8 cellular contexts compared by ENCODE assay signal in the genomic region with DNA sequence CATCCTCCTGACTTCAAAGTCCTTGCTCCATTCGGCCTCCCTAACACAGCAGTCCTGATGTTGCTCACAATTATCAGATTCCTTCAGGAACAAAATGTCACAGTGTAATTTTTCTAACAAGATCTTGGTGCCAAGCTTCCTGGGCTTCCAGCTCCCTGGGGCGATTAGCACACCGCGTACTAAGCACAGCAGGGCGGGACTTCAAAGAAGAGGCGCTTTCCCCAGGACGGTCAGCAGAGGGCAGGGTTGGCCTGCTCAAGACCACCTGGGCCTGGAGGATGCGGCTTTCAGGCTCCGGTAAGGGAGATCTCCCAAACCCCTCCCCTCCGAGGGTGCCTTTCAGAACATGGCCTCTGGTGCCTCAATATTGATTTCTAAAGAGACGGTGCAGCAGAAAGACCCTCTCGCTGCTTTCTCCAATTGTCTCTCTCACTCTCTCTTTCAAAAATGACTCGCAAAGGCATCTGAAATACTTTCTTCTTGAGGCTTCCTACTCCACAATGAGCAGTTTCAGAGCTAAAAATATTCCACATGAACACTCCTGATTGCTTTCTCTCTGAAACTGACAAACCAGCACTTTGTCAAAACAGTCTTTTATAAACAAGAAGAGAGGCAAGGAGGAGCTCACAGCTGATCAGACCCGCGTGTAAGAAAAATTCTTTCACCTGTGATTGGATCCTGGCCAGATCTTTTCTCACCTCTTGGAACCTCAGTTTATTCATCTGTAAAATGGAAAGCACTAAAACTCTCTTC.
A peak's percentile ranks its signal among the peaks of the same experiment; 100 is the strongest.
DNase-seq lines count a peak whose midpoint lies in the region; ATAC-seq lines count a peak whose summit lies in the region.

No MANE protein-coding gene starts in this region.

- ATAC-seq in GM19372 (IDR thresholded peaks at IDR 0.05; ENCODE audit: low read depth, unreplicated experiment) (peak; percentile 86), HG03354 (IDR thresholded peaks at IDR 0.05; ENCODE audit: poor library complexity, severe bottlenecking, unreplicated experiment) (peak; percentile 97)
- peak; percentile 79 for ATAC-seq in stimulated activated naive CD8-positive, alpha-beta T cell treated with anti-CD3 and anti-CD28 coated beads, Interleukin-15, Interleukin-2, amounts not matched to agents 100 U/mL and 50 U/mL, for 24 hours

- no peak overlapping the region for H3K27ac ChIP-seq in epithelial cell of prostate

- DNase-seq in Caki2 (ENCODE audit: low read depth) = peak; percentile 68
- peak; percentile 83 for DNase-seq in NCI-H2227 treated with DMSO at 0.1 percent for 48 hours (lab: John Stamatoyannopoulos, UW)
- peak; percentile 31 for DNase-seq in activated CD4-positive, CD25-positive, alpha-beta regulatory T cell treated with anti-CD3 and anti-CD28 coated beads, Interleukin-2, amount 50 U/mL, for 72 hours
- peak; percentile 44 for DNase-seq in epithelial cell of prostate (ENCODE audit: low read depth, low spot score)
- peak; percentile 68 for DNase-seq in middle frontal gyrus (ENCODE audit: extremely low spot score, low spot score)
- peak; percentile 62 for DNase-seq in stimulated activated naive CD8-positive, alpha-beta T cell treated with anti-CD3 and anti-CD28 coated beads, Interleukin-15, Interleukin-2, amounts not matched to agents 100 U/mL and 50 U/mL, for 24 hours

- in situ Hi-C loops in Caki2 (cut with HindIII; ENCODE audit: low pct_unique_long_range_greater_than_20kb, low sequenced_read_pairs) = no loop called here

Comparison
In these comparisons a context has a peak if more than half of its experiments do, and no peak if none do; other contexts are left out.
1. DNase-seq: peak in every context shown above with its lines; median percentile 83 in NCI-H2227 treated with DMSO at 0.1 percent for 48 hours; 68 in Caki2; 68 in middle frontal gyrus; 62 in stimulated activated naive CD8-positive, alpha-beta T cell treated with anti-CD3 and anti-CD28 coated beads, Interleukin-15, Interleukin-2, amounts not matched to agents 100 U/mL and 50 U/mL, for 24 hours; 44 in epithelial cell of prostate; 31 in activated CD4-positive, CD25-positive, alpha-beta regulatory T cell treated with anti-CD3 and anti-CD28 coated beads, Interleukin-2, amount 50 U/mL, for 72 hours.